In genomic region chr13:110944121-110944967, GRCh38 we compare ENCODE assay signal across 8 cellular contexts. TPM values are rescaled to one million over a fixed set of nuclear protein-coding genes. Genes with fewer than 3 reads are reported as not detected.
DNase-seq lines count a peak whose midpoint lies in the region; ATAC-seq and TF ChIP-seq lines count a peak whose summit lies in the region.

No MANE protein-coding gene starts in this region.

- no peak overlapping the region for H3K27ac ChIP-seq in HL-60 (replicated peaks)

- DNase-seq in COLO668 (lab: John Stamatoyannopoulos, UW; ENCODE audit: unreplicated experiment) (peak; percentile 69), HL-60 (ENCODE audit: low read depth in 1 of 2, low spot score in 1 of 2) (peak; percentile 47 to 57), SK-MEL-5 (ENCODE audit: low read depth, low spot score) (peak; percentile 76), epidermal melanocyte (ENCODE audit: insufficient read length, low spot score) (peak; percentile 41), omental fat pad (ENCODE audit: low spot score) (no peak), ecto neural progenitor cell (ENCODE audit: low spot score) (no peak), amygdala (lab: John Stamatoyannopoulos, UW) (no peak)

- H3K27me3 ChIP-seq in HL-60 (ENCODE audit: insufficient read depth, poor library complexity, severe bottlenecking), result no peaks in the 10 kb centered on the region

- peak; percentile 70 for TF ChIP-seq CTCF in HL-60 (IDR thresholded peaks at IDR 0.05; ENCODE audit: insufficient read depth, low read length)
- TF ChIP-seq CTCF in omental fat pad (IDR thresholded peaks at IDR 0.05), result no peak

- in situ Hi-C loops in SK-MEL-5 (cut with HindIII; ENCODE audit: low pct_unique_long_range_greater_than_20kb, low sequenced_read_pairs), result no loop called here

- no peak overlapping the region for H3K4me3 ChIP-seq in HL-60 (replicated peaks; ENCODE audit: insufficient read depth, low read length)

- peak; percentile 88 for ATAC-seq in GM18868 (IDR thresholded peaks at IDR 0.05; ENCODE audit: unreplicated experiment)
- ATAC-seq in omental fat pad (ENCODE audit: low FRiP score), result peak; percentile 25

RNA-seq across cellular contexts. Expression of gene ANKRD10, which starts 29.5 kb away (rescaled TPM):
- total RNA-seq in SK-MEL-5 (2014; rRNA removed; shearing (Covaris generic)), result 71.0 and 71.1 TPM in 2 replicates
- 20.2 and 27.0 TPM in 2 replicates for polyA plus RNA-seq in SK-MEL-5 (2015; cell fraction: cytosol; rRNA removed)
- polyA plus RNA-seq in SK-MEL-5 (2015; cell fraction: nucleus; rRNA removed), result 691 and 843 TPM in 2 replicates
- total RNA-seq in omental fat pad, result 100 to 1,000 TPM in 3 of 4 donors, 10 to 100 TPM in 1; 87.8 to 182 (median 145) TPM

Comparison
In these comparisons a context has a peak if more than half of its experiments do, and no peak if none do; other contexts are left out.
1. DNase-seq: peak in COLO668 (single experiment), HL-60 (2 of 2), SK-MEL-5 (single experiment) and epidermal melanocyte (single experiment); none in omental fat pad (single experiment), ecto neural progenitor cell (single experiment) and amygdala (0 of 56).